8 cellular contexts compared by ENCODE assay signal in the genomic region with DNA sequence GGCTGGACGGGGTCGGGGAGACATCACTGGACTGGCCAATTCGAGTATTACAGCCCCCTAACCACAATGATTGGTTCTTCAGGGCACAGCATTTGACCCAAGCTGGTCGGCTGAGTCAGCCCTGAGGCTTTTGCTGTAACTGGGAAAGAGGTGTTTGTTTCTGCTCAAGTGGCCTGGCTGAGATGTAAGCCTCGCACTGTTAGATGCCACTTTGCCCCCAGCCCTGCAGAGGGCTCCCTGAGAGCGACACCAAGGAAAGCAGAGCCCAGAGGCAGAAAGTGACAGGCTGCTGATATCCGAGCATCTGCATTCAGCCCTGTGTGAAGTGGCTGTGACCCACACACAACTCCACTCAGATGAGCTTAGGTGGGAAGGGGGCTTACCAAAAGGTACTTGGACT. TPM values are rescaled to one million over a fixed set of nuclear protein-coding genes. Genes with fewer than 3 reads are reported as not detected.
DNase-seq lines count a peak whose midpoint lies in the region; ATAC-seq, FAIRE-seq and TF ChIP-seq lines count a peak whose summit lies in the region.

No MANE protein-coding gene starts in this region.

- H2AFZ ChIP-seq in keratinocyte (ENCODE audit: control insufficient read depth, low read length): no peak overlapping the region

- no peaks in the 10 kb centered on the region for H3K4me1 ChIP-seq in keratinocyte (ENCODE audit: control insufficient read depth, extremely low read depth, insufficient read depth, low read length)

- H3K79me2 ChIP-seq in keratinocyte (ENCODE audit: control insufficient read depth, insufficient read depth, low read length): no peaks in the 10 kb centered on the region

- no peaks in the 10 kb centered on the region for H4K20me1 ChIP-seq in keratinocyte (ENCODE audit: control insufficient read depth, extremely low read depth, insufficient read depth, low read length)

- H3K36me3 ChIP-seq in keratinocyte (ENCODE audit: control insufficient read depth in 2 of 2, extremely low read depth in 1 of 2, insufficient read depth in 2 of 2, low read length in 2 of 2): peaks cover 4 to 7% of the 10 kb centered on the region in 2 experiments

- H3K27me3 Mint-ChIP-seq in stimulated activated naive CD8-positive, alpha-beta T cell treated with anti-CD3 and anti-CD28 coated beads, Interleukin-15, amount 100 ng/mL, for 72 hours: no peaks in the 10 kb centered on the region

- TF ChIP-seq CTCF in WI38 (IDR thresholded peaks at IDR 0.05; ENCODE audit: low read depth, low read length) (peak; percentile 40), keratinocyte (optimal IDR thresholded peaks at IDR 0.05 in 1 of 3, IDR thresholded peaks at IDR 0.05 in 1 of 3, conservative IDR thresholded peaks at IDR 0.05 in 1 of 3; ENCODE audit: extremely low read depth in 1 of 3, insufficient read depth in 2 of 3, low read length in 3 of 3) (peak in 2 of 3 experiments; percentile 10 to 37)

- no peaks in the 10 kb centered on the region for H3K4me1 Mint-ChIP-seq in stimulated activated naive CD8-positive, alpha-beta T cell treated with anti-CD3 and anti-CD28 coated beads, Interleukin-15, amount 100 ng/mL, for 72 hours

- H3K4me3 Mint-ChIP-seq in stimulated activated naive CD8-positive, alpha-beta T cell treated with anti-CD3 and anti-CD28 coated beads, Interleukin-15, amount 100 ng/mL, for 72 hours: no peak overlapping the region

- H3K4me2 ChIP-seq in keratinocyte (ENCODE audit: control insufficient read depth, extremely low read depth, insufficient read depth, low read depth, low read length): no peak overlapping the region

- FAIRE-seq in keratinocyte (lab: Jason Lieb, UNC): no peak

- ATAC-seq in stimulated activated naive CD8-positive, alpha-beta T cell treated with anti-CD3 and anti-CD28 coated beads, Interleukin-15, amount 100 ng/mL, for 72 hours: peak; percentile 67
- ATAC-seq in stimulated activated naive CD8-positive, alpha-beta T cell treated with anti-CD3 and anti-CD28 coated beads, Interleukin-15, Interleukin-2, amounts not matched to agents 100 U/mL and 50 U/mL, for 24 hours: no peak
- ATAC-seq in HG02970 (IDR thresholded peaks at IDR 0.05; ENCODE audit: low FRiP score, unreplicated experiment): no peak
- no peak for ATAC-seq in HG03025 (IDR thresholded peaks at IDR 0.05; ENCODE audit: low FRiP score, unreplicated experiment)
- ATAC-seq in GM21447 (IDR thresholded peaks at IDR 0.05; ENCODE audit: unreplicated experiment): no peak

- no peaks in the 10 kb centered on the region for H3K9me3 Mint-ChIP-seq in stimulated activated naive CD8-positive, alpha-beta T cell treated with anti-CD3 and anti-CD28 coated beads, Interleukin-15, amount 100 ng/mL, for 72 hours

- H3K4me3 ChIP-seq in WI38 (ENCODE audit: low read depth, low read length) (no peak overlapping the region), keratinocyte (ENCODE audit: control insufficient read depth in 2 of 3, extremely low read depth in 1 of 3, insufficient read depth in 2 of 3, low read depth in 1 of 3, low read length in 3 of 3) (no peak overlapping the region)

- H3K27ac Mint-ChIP-seq in stimulated activated naive CD8-positive, alpha-beta T cell treated with anti-CD3 and anti-CD28 coated beads, Interleukin-15, amount 100 ng/mL, for 72 hours: no peak overlapping the region

- H3K27me3 ChIP-seq in keratinocyte (ENCODE audit: control insufficient read depth, extremely low read depth, insufficient read depth, low read length): peaks cover 4% of the 10 kb centered on the region

- no peak overlapping the region for H3K9ac ChIP-seq in keratinocyte (ENCODE audit: control insufficient read depth, extremely low read depth, insufficient read depth, low read length)

- H3K9me3 ChIP-seq in keratinocyte (ENCODE audit: control insufficient read depth, low read depth, low read length): no peaks in the 10 kb centered on the region

- dilution Hi-C loops in keratinocyte (cut with MboI; ENCODE audit: extremely low pct_ligation_motif_present, low sequenced_read_pairs): no loop called here

- no peak for DNase-seq in stimulated activated naive CD8-positive, alpha-beta T cell treated with anti-CD3 and anti-CD28 coated beads, Interleukin-15, amount 100 ng/mL, for 72 hours
- DNase-seq in stimulated activated naive CD8-positive, alpha-beta T cell treated with anti-CD3 and anti-CD28 coated beads, Interleukin-15, Interleukin-2, amounts not matched to agents 100 U/mL and 50 U/mL, for 24 hours: no peak
- DNase-seq in NCI-H146 (lab: John Stamatoyannopoulos, UW) (peak; percentile 28), keratinocyte (ENCODE audit: low read depth, low spot score) (no peak)

- H3K9me1 ChIP-seq in keratinocyte (ENCODE audit: control insufficient read depth, extremely low read depth, insufficient read depth, low read length): no peaks in the 10 kb centered on the region

- no peak overlapping the region for H3K27ac ChIP-seq in keratinocyte (ENCODE audit: control insufficient read depth, insufficient read depth, low read length)

RNA-seq across cellular contexts. Expression of a gene that starts 19.4 kb away (rescaled TPM):
- polyA plus RNA-seq in keratinocyte: 201 to 259 TPM (median 242 TPM) in 3 replicates
- polyA plus RNA-seq in keratinocyte (2011; ENCODE audit: low read depth): 380 TPM
- 195 and 248 TPM in 2 replicates for polyA plus RNA-seq in keratinocyte (2011; cell fraction: cytosol; rRNA removed)
- polyA plus RNA-seq in keratinocyte (2011; cell fraction: nucleus; rRNA removed): 208 and 217 TPM in 2 replicates
- 207 and 212 TPM in 2 replicates for polyA plus RNA-seq in keratinocyte (2012; ENCODE audit: low replicate concordance)
- 172 to 246 TPM (median 202 TPM) in 3 replicates for polyA minus RNA-seq in keratinocyte
- 117 TPM for polyA minus RNA-seq in keratinocyte (2011; cell fraction: cytosol; rRNA and poly(A)+ RNA removed)
- 60.2 and 66.2 TPM in 2 replicates for polyA minus RNA-seq in keratinocyte (2011; cell fraction: nucleus; rRNA and poly(A)+ RNA removed)

RNA-seq across cellular contexts. Expression of a gene that starts 31.8 kb away (rescaled TPM):
- polyA plus RNA-seq in keratinocyte: not detected in 3 replicates
- polyA plus RNA-seq in keratinocyte (2011; ENCODE audit: low read depth): not detected
- not detected in 2 replicates for polyA plus RNA-seq in keratinocyte (2011; cell fraction: cytosol; rRNA removed)
- not detected in 2 replicates for polyA plus RNA-seq in keratinocyte (2011; cell fraction: nucleus; rRNA removed)
- polyA plus RNA-seq in keratinocyte (2012; ENCODE audit: low replicate concordance): not detected in 2 replicates
- polyA minus RNA-seq in keratinocyte: not detected in 3 replicates
- polyA minus RNA-seq in keratinocyte (2011; cell fraction: cytosol; rRNA and poly(A)+ RNA removed): not detected
- not detected in 2 replicates for polyA minus RNA-seq in keratinocyte (2011; cell fraction: nucleus; rRNA and poly(A)+ RNA removed)

RNA-seq across cellular contexts. Expression of a gene that starts 54.4 kb away (rescaled TPM):
- 0.93 to 1.9 TPM (median 1.3 TPM) in 3 replicates for polyA plus RNA-seq in keratinocyte
- 1.0 TPM for polyA plus RNA-seq in keratinocyte (2011; ENCODE audit: low read depth)
- 0.85 and 2.0 TPM in 2 replicates for polyA plus RNA-seq in keratinocyte (2011; cell fraction: cytosol; rRNA removed)
- polyA plus RNA-seq in keratinocyte (2011; cell fraction: nucleus; rRNA removed): 2.4 and 5.2 TPM in 2 replicates
- polyA plus RNA-seq in keratinocyte (2012; ENCODE audit: low replicate concordance): 2.4 and 2.5 TPM in 2 replicates
- polyA minus RNA-seq in keratinocyte: 0.67 to 2.2 TPM in 2 of 3 replicates, not detected in the other
- polyA minus RNA-seq in keratinocyte (2011; cell fraction: cytosol; rRNA and poly(A)+ RNA removed): not detected
- polyA minus RNA-seq in keratinocyte (2011; cell fraction: nucleus; rRNA and poly(A)+ RNA removed): 1.4 and 1.5 TPM in 2 replicates
